In the genomic region with DNA sequence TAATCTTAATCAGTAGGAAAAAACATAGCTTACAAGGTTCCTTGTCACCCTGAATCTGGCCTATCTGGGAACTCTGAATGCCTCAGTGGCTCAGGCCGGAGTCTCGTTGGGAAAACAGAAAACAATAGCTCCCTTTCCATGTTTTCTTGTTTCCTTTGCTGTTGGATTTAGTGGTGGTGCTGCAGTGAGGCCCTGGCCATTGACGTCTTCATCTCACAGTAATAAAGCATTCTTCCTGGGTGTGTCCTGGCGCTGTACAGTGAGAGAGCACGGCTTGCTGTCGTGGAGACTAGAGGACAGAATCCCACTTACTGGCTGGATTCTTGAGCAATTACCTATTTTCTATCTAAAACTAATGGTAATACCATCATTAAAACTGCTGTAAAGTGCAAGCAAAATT, we compare ENCODE assay signal across 9 cellular contexts. TPM values are rescaled to one million over a fixed set of nuclear protein-coding genes. Genes with fewer than 3 reads are reported as not detected.
A peak's percentile ranks its signal among the peaks of the same experiment; 100 is the strongest.
DNase-seq lines count a peak whose midpoint lies in the region; ATAC-seq, FAIRE-seq and TF ChIP-seq lines count a peak whose summit lies in the region.
"Had no signal": no experiment of that assay in that cellular context is flagged by ENCODE, and none has a peak within 500 bp of the region (broad histone marks: within the 10 kb centered on the region; RNA-seq: fewer than 3 reads in every experiment).

No MANE protein-coding gene starts in this region.

- H3K36me3 ChIP-seq in left ventricle myocardium inferior = peaks cover 9% of the 10 kb centered on the region
- no peaks in the 10 kb centered on the region for H3K36me3 ChIP-seq in upper lobe of right lung

- H3K36me3 Mint-ChIP-seq in activated CD4-positive, alpha-beta memory T cell treated with anti-CD3 and anti-CD28 coated beads, Interleukin-2, amount 10 ng/mL, durations not matched to agents 7 days and 5 days (ENCODE audit: low read depth) = peaks cover 39% of the 10 kb centered on the region

- TF ChIP-seq CTCF in left ventricle myocardium inferior (IDR thresholded peaks at IDR 0.05; ENCODE audit: borderline replicate concordance) (no peak), upper lobe of right lung (IDR thresholded peaks at IDR 0.05) (no peak), foreskin fibroblast (IDR thresholded peaks at IDR 0.05; ENCODE audit: low read depth, low read length) (no peak)

- H3K4me3 ChIP-seq in left ventricle myocardium inferior = no peak overlapping the region
- H3K4me3 ChIP-seq in upper lobe of right lung = no peak overlapping the region
- H3K4me3 ChIP-seq in foreskin fibroblast (ENCODE audit: low read depth in 1 of 2, low read length in 2 of 2) = no peak overlapping the region
- H3K4me3 ChIP-seq: stomach had no signal

- H3K4me1 ChIP-seq in left ventricle myocardium inferior (peaks cover 42% of the 10 kb centered on the region), upper lobe of right lung (peaks cover 14% of the 10 kb centered on the region)

- H3K9me3 ChIP-seq in left ventricle myocardium inferior (replicated peaks) (no peaks in the 10 kb centered on the region), upper lobe of right lung (no peaks in the 10 kb centered on the region)
- H3K9me3 ChIP-seq: stomach had no signal

- peak overlapping the region; percentile 100 for H3K27ac Mint-ChIP-seq in activated CD4-positive, alpha-beta memory T cell treated with anti-CD3 and anti-CD28 coated beads, Interleukin-2, amount 10 ng/mL, durations not matched to agents 7 days and 5 days

- peaks cover 53% of the 10 kb centered on the region for H3K4me1 Mint-ChIP-seq in activated CD4-positive, alpha-beta memory T cell treated with anti-CD3 and anti-CD28 coated beads, Interleukin-2, amount 10 ng/mL, durations not matched to agents 7 days and 5 days

- ATAC-seq in left colon = peak; percentile 93
- no peak for ATAC-seq in upper lobe of right lung

- TF ChIP-seq POLR2A in GM12892 (IDR thresholded peaks at IDR 0.05; ENCODE audit: low read depth, low read length) = no peak

- H3K4me3 Mint-ChIP-seq in activated CD4-positive, alpha-beta memory T cell treated with anti-CD3 and anti-CD28 coated beads, Interleukin-2, amount 10 ng/mL, durations not matched to agents 7 days and 5 days = peak overlapping the region; percentile 76

- intact Hi-C loops in left ventricle myocardium inferior (cut with micrococcal nuclease) (no loop called here), cardiac septum (cut with DNase I) (no loop called here), left colon (cut with DNase I, micrococcal nuclease) (no loop called here), upper lobe of right lung (cut with DNase I) (no loop called here)

- H3K27me3 ChIP-seq in left ventricle myocardium inferior (ENCODE audit: low read depth) = peaks cover 19% of the 10 kb centered on the region
- peaks cover 24% of the 10 kb centered on the region for H3K27me3 ChIP-seq in upper lobe of right lung

- FAIRE-seq in GM12892 (lab: Jason Lieb, UNC) = no peak

- CTCF ChIA-PET in activated CD4-positive, alpha-beta memory T cell treated with anti-CD3 and anti-CD28 coated beads, Interleukin-2, amount 10 ng/mL, durations not matched to agents 7 days and 5 days (lab: Charles Lee) = interaction anchor here (0.6 to 4.1 kb wide), 13 partner anchors 12 to 250 kb away, joined by 3 to 18 read pairs (median 6); a partner anchor contains a TSS

- H3K27me3 Mint-ChIP-seq in activated CD4-positive, alpha-beta memory T cell treated with anti-CD3 and anti-CD28 coated beads, Interleukin-2, amount 10 ng/mL, durations not matched to agents 7 days and 5 days = no peaks in the 10 kb centered on the region

- DNase-seq in left ventricle myocardium inferior (no peak), cardiac septum (ENCODE audit: low spot score) (no peak), left colon (no peak), upper lobe of right lung (no peak), NCI-H2081 treated with DMSO at 0.1 percent for 48 hours (lab: John Stamatoyannopoulos, UW) (no peak), foreskin fibroblast (no peak), GM12892 (ENCODE audit: insufficient read length) (no peak)
- peak; percentile 41 for DNase-seq in activated CD4-positive, alpha-beta memory T cell treated with anti-CD3 and anti-CD28 coated beads, Interleukin-2, amount 10 ng/mL, durations not matched to agents 7 days and 5 days
- DNase-seq: stomach had no signal

- H3K27ac ChIP-seq in left ventricle myocardium inferior (replicated peaks) (peak overlapping the region; percentile 89), upper lobe of right lung (peak overlapping the region; percentile 83)

- POLR2A ChIA-PET in activated CD4-positive, alpha-beta memory T cell treated with anti-CD3 and anti-CD28 coated beads, Interleukin-2, amount 10 ng/mL, durations not matched to agents 7 days and 5 days (lab: Charles Lee) = interaction anchor here (0.6 to 4.9 kb wide), 23 partner anchors 9 to 245 kb away, joined by 3 to 68 read pairs (median 7); a partner anchor contains a TSS

- H3K9me3 Mint-ChIP-seq in activated CD4-positive, alpha-beta memory T cell treated with anti-CD3 and anti-CD28 coated beads, Interleukin-2, amount 10 ng/mL, durations not matched to agents 7 days and 5 days = no peaks in the 10 kb centered on the region

RNA-seq across cellular contexts. Expression of a gene that starts 1.3 kb away (rescaled TPM):
- 8.6 TPM for total RNA-seq in left ventricle myocardium inferior
- 7.5 TPM for total RNA-seq in cardiac septum
- 100 to 1,000 TPM; 418 to 420 TPM for total RNA-seq in activated CD4-positive, alpha-beta memory T cell treated with anti-CD3 and anti-CD28 coated beads, Interleukin-2, amount 10 ng/mL, durations not matched to agents 7 days and 5 days
- total RNA-seq in left colon = 1 to 10 TPM; 2.3 to 4.5 TPM
- 187 TPM for total RNA-seq in upper lobe of right lung
- polyA plus RNA-seq in GM12892 (2012; ENCODE audit: missing spikeins) = 0.45 TPM

Comparison
In these comparisons a context has a peak if more than half of its experiments do, and no peak if none do; other contexts are left out.
1. RNA of a gene that starts 1.3 kb away (total RNA-seq): 418 to 420 TPM in activated CD4-positive, alpha-beta memory T cell treated with anti-CD3 and anti-CD28 coated beads, Interleukin-2, amount 10 ng/mL, durations not matched to agents 7 days and 5 days and 187 TPM in upper lobe of right lung (single experiment); 8.6 TPM in left ventricle myocardium inferior (single experiment), 7.5 TPM in cardiac septum (single experiment) and 2.3 to 4.5 TPM in left colon; every median in the first group is over 10 times any median in the second.